ENCODE assay signal across 13 cellular contexts in the genomic region with DNA sequence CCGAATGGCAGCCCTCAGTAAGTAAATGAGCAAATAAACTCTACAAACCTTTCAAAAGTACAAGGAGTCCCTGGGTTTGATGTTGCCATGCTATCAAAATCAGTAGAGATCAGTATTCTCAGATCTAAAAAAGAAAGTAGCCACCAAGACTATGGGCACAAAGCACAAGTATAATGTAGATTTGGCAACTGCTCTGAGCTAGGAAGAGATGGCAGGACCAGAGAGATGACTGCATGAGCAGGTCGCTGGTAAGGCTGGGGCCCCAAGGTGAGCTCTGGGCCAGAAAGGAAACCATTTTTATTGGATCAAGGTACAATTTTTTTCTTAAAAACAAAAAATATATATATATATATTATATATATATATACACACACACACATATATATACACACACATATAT. TPM values are rescaled to one million over a fixed set of nuclear protein-coding genes. Genes with fewer than 3 reads are reported as not detected.
DNase-seq lines count a peak whose midpoint lies in the region; ATAC-seq and TF ChIP-seq lines count a peak whose summit lies in the region.
"Had no signal": no experiment of that assay in that cellular context is flagged by ENCODE, and none has a peak within 500 bp of the region (broad histone marks: within the 10 kb centered on the region; RNA-seq: fewer than 3 reads in every experiment).

No MANE protein-coding gene starts in this region.

- H3K27ac ChIP-seq in left ventricle myocardium inferior (replicated peaks) (peak overlapping the region; percentile 92), upper lobe of left lung (peak overlapping the region; percentile 93 to 98 (median 94))

- H3K4me1 Mint-ChIP-seq in activated CD8-positive, alpha-beta T cell treated with anti-CD3 and anti-CD28 coated beads, Interleukin-2, amount 10 ng/mL, durations not matched to agents 7 days and 5 days (ENCODE audit: low read depth) = peaks cover 57% of the 10 kb centered on the region
- peaks cover 36% of the 10 kb centered on the region for H3K4me1 Mint-ChIP-seq in memory B cell

- no peak for TF ChIP-seq POLR2A in upper lobe of left lung (IDR thresholded peaks at IDR 0.05)

- no peaks in the 10 kb centered on the region for H3K9me3 ChIP-seq in left ventricle myocardium inferior (replicated peaks)
- H3K9me3 ChIP-seq in upper lobe of left lung = no peaks in the 10 kb centered on the region
- H3K9me3 ChIP-seq: SJCRH30 had no signal

- TF ChIP-seq EP300 in upper lobe of left lung (IDR thresholded peaks at IDR 0.05) = no peak

- no peak for ATAC-seq in activated CD8-positive, alpha-beta T cell treated with anti-CD3 and anti-CD28 coated beads, Interleukin-2, amount 10 ng/mL, durations not matched to agents 7 days and 5 days
- no peak for ATAC-seq in memory B cell (ENCODE audit: low read depth)
- no peak for ATAC-seq in upper lobe of left lung (ENCODE audit: low FRiP score in 2 of 2)
- no peak for ATAC-seq in GM18502 (IDR thresholded peaks at IDR 0.05; ENCODE audit: poor library complexity, unreplicated experiment)

- H3K36me3 ChIP-seq in left ventricle myocardium inferior = no peaks in the 10 kb centered on the region
- no peaks in the 10 kb centered on the region for H3K36me3 ChIP-seq in upper lobe of left lung
- H3K36me3 ChIP-seq: SJCRH30 had no signal

- DNase-seq in left ventricle myocardium inferior (no peak), cardiac septum (ENCODE audit: low spot score) (no peak), memory B cell (ENCODE audit: low spot score in 2 of 2) (no peak), upper lobe of left lung (no peak), GM13976 (ENCODE audit: low spot score) (no peak)
- no peak for DNase-seq in activated CD8-positive, alpha-beta T cell treated with anti-CD3 and anti-CD28 coated beads, Interleukin-2, amount 10 ng/mL, durations not matched to agents 7 days and 5 days
- no peak for DNase-seq in activated CD4-positive, CD25-positive, alpha-beta regulatory T cell treated with anti-CD3 and anti-CD28 coated beads, Interleukin-2, amount 50 U/mL, for 72 hours
- DNase-seq: foreskin melanocyte, HCEC 1CT, NCI-H524 treated with DMSO at 0.1 percent for 48 hours, SJCRH30 had no signal

- 35 to 45% methylated on average over 2 of the region's 2 CpGs for WGBS in upper lobe of left lung, 2 donors

- in situ Hi-C loops in GM13976 (cut with MboI; ENCODE audit: low sequenced_read_pairs, unreplicated experiment) = loop anchor here (10.0 kb wide), 2 partner anchors 158 to 238 kb away; no protein-coding TSS in a partner anchor

- no peaks in the 10 kb centered on the region for H3K27me3 ChIP-seq in left ventricle myocardium inferior (ENCODE audit: low read depth)
- H3K27me3 ChIP-seq in upper lobe of left lung = no peaks in the 10 kb centered on the region

- no peaks in the 10 kb centered on the region for H3K27me3 Mint-ChIP-seq in activated CD8-positive, alpha-beta T cell treated with anti-CD3 and anti-CD28 coated beads, Interleukin-2, amount 10 ng/mL, durations not matched to agents 7 days and 5 days (ENCODE audit: low read depth)
- no peaks in the 10 kb centered on the region for H3K27me3 Mint-ChIP-seq in memory B cell

- POLR2A ChIA-PET in activated CD8-positive, alpha-beta T cell treated with anti-CD3 and anti-CD28 coated beads, Interleukin-2, amount 10 ng/mL, durations not matched to agents 7 days and 5 days (lab: Charles Lee) = interaction anchor here (0.8 to 3.0 kb wide), 17 partner anchors 9 to 291 kb away, joined by 3 to 53 read pairs (median 12); a partner anchor contains a TSS

- H3K27ac Mint-ChIP-seq in activated CD8-positive, alpha-beta T cell treated with anti-CD3 and anti-CD28 coated beads, Interleukin-2, amount 10 ng/mL, durations not matched to agents 7 days and 5 days = peak overlapping the region; percentile 83
- peak overlapping the region; percentile 86 for H3K27ac Mint-ChIP-seq in memory B cell

- CTCF ChIA-PET in activated CD8-positive, alpha-beta T cell treated with anti-CD3 and anti-CD28 coated beads, Interleukin-2, amount 10 ng/mL, durations not matched to agents 7 days and 5 days (lab: Charles Lee) = interaction anchor here (0.9 to 6.7 kb wide), 24 partner anchors 10 to 284 kb away, joined by 3 to 144 read pairs (median 32); a partner anchor contains a TSS

- H3K4me3 ChIP-seq in left ventricle myocardium inferior (no peak overlapping the region), upper lobe of left lung (no peak overlapping the region)

- intact Hi-C loops in left ventricle myocardium inferior (cut with micrococcal nuclease) = no loop called here
- intact Hi-C loops in cardiac septum (cut with DNase I) = loop anchor here (5.0 kb wide), 2 partner anchors 231 to 251 kb away; a partner anchor contains a TSS

- H3K9me3 Mint-ChIP-seq in activated CD8-positive, alpha-beta T cell treated with anti-CD3 and anti-CD28 coated beads, Interleukin-2, amount 10 ng/mL, durations not matched to agents 7 days and 5 days (ENCODE audit: insufficient read depth) = no peaks in the 10 kb centered on the region
- H3K9me3 Mint-ChIP-seq in memory B cell = no peaks in the 10 kb centered on the region

- TF ChIP-seq CTCF in left ventricle myocardium inferior (IDR thresholded peaks at IDR 0.05; ENCODE audit: borderline replicate concordance) = no peak
- TF ChIP-seq CTCF in upper lobe of left lung (IDR thresholded peaks at IDR 0.05) = no peak
- TF ChIP-seq CTCF in GM13976 (IDR thresholded peaks at IDR 0.05; ENCODE audit: borderline replicate concordance, control extremely low read depth, extremely low read depth, insufficient read depth, missing control alignments) = no peak

- H3K4me3 Mint-ChIP-seq in activated CD8-positive, alpha-beta T cell treated with anti-CD3 and anti-CD28 coated beads, Interleukin-2, amount 10 ng/mL, durations not matched to agents 7 days and 5 days = no peak overlapping the region
- H3K4me3 Mint-ChIP-seq in memory B cell = no peak overlapping the region

- H3K36me3 Mint-ChIP-seq in activated CD8-positive, alpha-beta T cell treated with anti-CD3 and anti-CD28 coated beads, Interleukin-2, amount 10 ng/mL, durations not matched to agents 7 days and 5 days (ENCODE audit: low read depth) = no peaks in the 10 kb centered on the region
- H3K36me3 Mint-ChIP-seq in memory B cell = no peaks in the 10 kb centered on the region

- peaks cover 50% of the 10 kb centered on the region for H3K4me1 ChIP-seq in left ventricle myocardium inferior
- H3K4me1 ChIP-seq in upper lobe of left lung = peaks cover 39 to 76% (median 55%) of the 10 kb centered on the region in 4 donors

RNA-seq across cellular contexts. Expression of a gene that starts 3.1 kb away (rescaled TPM):
- total RNA-seq in left ventricle myocardium inferior (3.1 TPM), cardiac septum (0.51 TPM), upper lobe of left lung (10 to 100 TPM in 1 of 6 donors, 1 to 10 TPM in 5; 2.1 to 10.0 (median 7.3) TPM)
- total RNA-seq in activated CD8-positive, alpha-beta T cell treated with anti-CD3 and anti-CD28 coated beads, Interleukin-2, amount 10 ng/mL, durations not matched to agents 7 days and 5 days = under 1 TPM in 1 of 2 experiments, not detected in 1; 0.18 TPM
- total RNA-seq: kidney epithelial cell, SJCRH30 had no signal

RNA-seq across cellular contexts. Expression of a gene that starts 3.1 kb away (rescaled TPM):
- total RNA-seq in left ventricle myocardium inferior (0.85 TPM), cardiac septum (0.32 TPM), upper lobe of left lung (10 to 100 TPM in 1 of 6 donors, 1 to 10 TPM in 5; 2.0 to 36.7 (median 4.6) TPM)
- total RNA-seq in activated CD8-positive, alpha-beta T cell treated with anti-CD3 and anti-CD28 coated beads, Interleukin-2, amount 10 ng/mL, durations not matched to agents 7 days and 5 days = not detected
- total RNA-seq: kidney epithelial cell, SJCRH30 had no signal

RNA-seq across cellular contexts. Expression of a gene that starts 32.8 kb away (rescaled TPM):
- 5.6 TPM for total RNA-seq in left ventricle myocardium inferior
- total RNA-seq in cardiac septum = 2.6 TPM
- 10 to 100 TPM; 40.1 to 42.1 TPM for total RNA-seq in activated CD8-positive, alpha-beta T cell treated with anti-CD3 and anti-CD28 coated beads, Interleukin-2, amount 10 ng/mL, durations not matched to agents 7 days and 5 days
- total RNA-seq in upper lobe of left lung = 100 to 1,000 TPM in 1 of 6 donors, 10 to 100 TPM in 5; 31.4 to 114 (median 52.6) TPM

RNA-seq across cellular contexts. Expression of a gene that starts 57.3 kb away (rescaled TPM):
- total RNA-seq in left ventricle myocardium inferior (671 TPM), cardiac septum (565 TPM), upper lobe of left lung (100 to 1,000 TPM in 4 of 6 donors, 10 to 100 TPM in 2; 38.8 to 149 (median 132) TPM)
- 100 to 1,000 TPM; 396 to 404 TPM for total RNA-seq in activated CD8-positive, alpha-beta T cell treated with anti-CD3 and anti-CD28 coated beads, Interleukin-2, amount 10 ng/mL, durations not matched to agents 7 days and 5 days

RNA-seq across cellular contexts. Expression of a gene that starts 57.5 kb away (rescaled TPM):
- total RNA-seq in left ventricle myocardium inferior = 30.7 TPM
- total RNA-seq in cardiac septum = 29.6 TPM
- 10 to 100 TPM; 54.3 to 57.8 TPM for total RNA-seq in activated CD8-positive, alpha-beta T cell treated with anti-CD3 and anti-CD28 coated beads, Interleukin-2, amount 10 ng/mL, durations not matched to agents 7 days and 5 days
- total RNA-seq in upper lobe of left lung = 10 to 100 TPM; 11.3 to 32.2 (median 22.1) TPM
